Comparison of ENCODE assay signal across 35 cellular contexts in genomic region chr12:125657681-125658080, GRCh38.
"Had no signal": no experiment of that assay in that cellular context is flagged by ENCODE, and none has a peak within 500 bp of the region (broad histone marks: within the 10 kb centered on the region; RNA-seq: fewer than 3 reads in every experiment).

No MANE protein-coding gene starts in this region.

- H3K27ac ChIP-seq: KMS-11 had no signal

- H3K9me3 ChIP-seq: MG63 had no signal

- DNase-seq: Karpas-422, Kasumi-1, KG1, MG63, MM.1S, MV-4-11, NCI-H1048, NCI-H1092, NCI-H1092 treated with DMSO at 0.1 percent for 48 hours, NCI-H1105, NCI-H1105 treated with DMSO at 0.1 percent for 48 hours, NCI-H1417, NCI-H1417 treated with DMSO at 0.1 percent for 48 hours, NCI-H1436, NCI-H1436 treated with DMSO at 0.1 percent for 48 hours, NCI-H146, NCI-H1694, NCI-H1694 treated with DMSO at 0.1 percent for 48 hours, NCI-H187, NCI-H187 treated with DMSO at 0.1 percent for 48 hours, NCI-H1930, NCI-H2029, NCI-H2029 treated with DMSO at 0.1 percent for 48 hours, NCI-H2081, NCI-H2081 treated with DMSO at 0.1 percent for 48 hours, NCI-H2107, NCI-H2171, NCI-H2171 treated with DMSO at 0.1 percent for 48 hours, NCI-H2227 treated with DMSO at 0.1 percent for 48 hours, NCI-H226, NCI-H345, NCI-H446, NCI-H446 treated with DMSO at 0.1 percent for 48 hours, NCI-H510A had no signal

- H3K4me3 ChIP-seq: MG63 had no signal

- H3K27me3 ChIP-seq: MG63 had no signal

- H3K36me3 ChIP-seq: MG63 had no signal
